Comparison of ENCODE assay signal across 15 cellular contexts in genomic region chr15:65613365-65613764, GRCh38.
"Had no signal": no experiment of that assay in that cellular context is flagged by ENCODE, and none has a peak within 500 bp of the region (broad histone marks: within the 10 kb centered on the region; RNA-seq: fewer than 3 reads in every experiment).

No MANE protein-coding gene starts in this region.

- H3K4me3 Mint-ChIP-seq: activated naive CD8-positive, alpha-beta T cell had no signal

- H3K36me3 ChIP-seq: transverse colon had no signal

- H2AFZ ChIP-seq: parathyroid adenoma had no signal

- H3K9ac ChIP-seq: parathyroid adenoma had no signal

- H3K27me3 ChIP-seq: transverse colon had no signal

- DNase-seq: activated CD4-positive, alpha-beta T cell treated with anti-CD3 and anti-CD28 coated beads, Interleukin-2, amount 10 ng/mL, durations not matched to agents 7 days and 5 days; activated effector memory CD4-positive, alpha-beta T cell treated with anti-CD3 and anti-CD28 coated beads, Interleukin-2, amount 50 U/mL, for 16 hours; anterior cingulate cortex; cerebellar nuclear complex; dermis blood vessel endothelial cell; hippocampal formation; left ventricle myocardium superior; mesendoderm; stimulated activated CD4-positive, alpha-beta T cell treated with anti-CD3 and anti-CD28 coated beads, Interleukin-15, amount 100 ng/mL, for 24 hours; stimulated activated CD4-positive, alpha-beta T cell treated with anti-CD3 and anti-CD28 coated beads, Interleukin-4, amount 100 ng/mL, for 4 hours; T-helper 9 cell; transverse colon; WERI-Rb-1 had no signal

- H3K9me3 ChIP-seq: transverse colon had no signal

- H3K9me3 Mint-ChIP-seq: activated CD4-positive, alpha-beta T cell treated with anti-CD3 and anti-CD28 coated beads, Interleukin-2, amount 10 ng/mL, durations not matched to agents 7 days and 5 days had no signal

- H3K27me3 Mint-ChIP-seq: activated CD4-positive, alpha-beta T cell treated with anti-CD3 and anti-CD28 coated beads, Interleukin-2, amount 10 ng/mL, durations not matched to agents 7 days and 5 days; activated naive CD8-positive, alpha-beta T cell had no signal

- H3K27ac ChIP-seq: parathyroid adenoma, transverse colon, WERI-Rb-1 had no signal

- H3K4me3 ChIP-seq: transverse colon had no signal

- H3K36me3 Mint-ChIP-seq: activated naive CD8-positive, alpha-beta T cell had no signal

- ATAC-seq: left ventricle myocardium superior had no signal
